2 cellular contexts compared by ENCODE assay signal in genomic region chr10:110960333-110960712, GRCh38.
TF ChIP-seq lines count a peak whose summit lies in the region.

No MANE protein-coding gene starts in this region.

TF ChIP-seq in HepG2, 621 proteins besides CTCF, POLR2A, EP300 and RAD21:
- no peak for TF ChIP-seq HDAC1 (CRISPR knock-in tag; IDR thresholded peaks at IDR 0.05)
- peak; percentile 80 for TF ChIP-seq ZNF629 (CRISPR knock-in tag; conservative IDR thresholded peaks at IDR 0.05)

TF ChIP-seq in K562, 482 proteins besides CTCF, POLR2A, EP300 and RAD21:
- TF ChIP-seq RBM25 (IDR thresholded peaks at IDR 0.05; ENCODE audit: low read depth, low read length, severe bottlenecking), result peak; percentile 89
- TF ChIP-seq MYC (IDR thresholded peaks at IDR 0.05; ENCODE audit: low read depth, low read length), result no peak
- TF ChIP-seq MYC (CRISPR knock-in tag; IDR thresholded peaks at IDR 0.05; ENCODE audit: borderline replicate concordance, low read depth), result no peak
- peak in 1 of 2 experiments; percentile 59; a peak in 2 of 4 replicates for TF ChIP-seq KDM1A (IDR thresholded peaks at IDR 0.05)
- TF ChIP-seq ADNP (tag; IDR thresholded peaks at IDR 0.05), result peak; percentile 70
- peak; percentile 81 for TF ChIP-seq ZKSCAN1 (IDR thresholded peaks at IDR 0.05; ENCODE audit: low read depth, low read length)
TF ChIP-seq in K562: peak in this region for 4.
